In genomic region chr9:111872886-111873285, GRCh38 we compare ENCODE assay signal across 1 cellular context.
A peak's percentile ranks its signal among the peaks of the same experiment; 100 is the strongest.
TF ChIP-seq lines count a peak whose summit lies in the region.

No MANE protein-coding gene starts in this region.

TF ChIP-seq in K562, 482 proteins besides CTCF, POLR2A, EP300 and RAD21 (continued from another document and continues in another):
- TF ChIP-seq E2F5 (CRISPR knock-in tag; IDR thresholded peaks at IDR 0.05) (no peak), JUND (IDR thresholded peaks at IDR 0.05; ENCODE audit: borderline replicate concordance, low read depth, low read length) (peak; percentile 2; the same call in 1 of the 2 replicates), JUND (tag; IDR thresholded peaks at IDR 0.05; ENCODE audit: borderline replicate concordance, low read depth, low read length) (no peak), MEIS2 (IDR thresholded peaks at IDR 0.05; ENCODE audit: partially characterized antibody) (peak; percentile 61), RCOR1 (IDR thresholded peaks at IDR 0.05; ENCODE audit: borderline replicate concordance in 1 of 2, low read depth in 2 of 2, low read length in 2 of 2) (peak in 1 of 2 experiments; percentile 49; a peak in 1 of 4 replicates), ATF4 (CRISPR knock-in tag; IDR thresholded peaks at IDR 0.05) (no peak), ZBTB34 (CRISPR knock-in tag; IDR thresholded peaks at IDR 0.05) (no peak), BHLHE40 (IDR thresholded peaks at IDR 0.05; ENCODE audit: low read length) (no peak), ARID1B (IDR thresholded peaks at IDR 0.05) (peak; percentile 50), GMEB1 (CRISPR knock-in tag; IDR thresholded peaks at IDR 0.05) (no peak), HEY1 (CRISPR knock-in tag; IDR thresholded peaks at IDR 0.05; ENCODE audit: borderline replicate concordance) (no peak), TARDBP (IDR thresholded peaks at IDR 0.05) (no peak), TCF7 (IDR thresholded peaks at IDR 0.05; ENCODE audit: borderline replicate concordance) (no peak), ZFX (CRISPR knock-in tag; IDR thresholded peaks at IDR 0.05) (no peak), ZNF239 (CRISPR knock-in tag; IDR thresholded peaks at IDR 0.05) (no peak), TEAD4 (IDR thresholded peaks at IDR 0.05; ENCODE audit: low read length) (0 out of 2 replicates have a peak, but pooled peaks have one; percentile 35), TEAD4 (CRISPR knock-in tag; IDR thresholded peaks at IDR 0.05; ENCODE audit: borderline replicate concordance) (no peak), MAFF (IDR thresholded peaks at IDR 0.05; ENCODE audit: low read length) (no peak), ZNF76 (CRISPR knock-in tag; IDR thresholded peaks at IDR 0.05; ENCODE audit: borderline replicate concordance) (no peak), CHAMP1 (IDR thresholded peaks at IDR 0.05) (peak; percentile 46; the same call in 1 of the 2 replicates), RAD51 (IDR thresholded peaks at IDR 0.05; ENCODE audit: borderline replicate concordance, low read depth) (peak; percentile 61), SMARCC2 (IDR thresholded peaks at IDR 0.05; ENCODE audit: low read depth) (no peak), MITF (IDR thresholded peaks at IDR 0.05) (no peak), THAP12 (CRISPR knock-in tag; IDR thresholded peaks at IDR 0.05) (no peak), ZBTB5 (IDR thresholded peaks at IDR 0.05) (no peak), ETS2 (tag; IDR thresholded peaks at IDR 0.05; ENCODE audit: borderline replicate concordance, poor library complexity, severe bottlenecking) (no peak), GTF2A2 (tag; IDR thresholded peaks at IDR 0.05) (no peak), HMBOX1 (IDR thresholded peaks at IDR 0.05) (no peak), TFE3 (CRISPR knock-in tag; IDR thresholded peaks at IDR 0.05) (peak; percentile 66), SOX6 (IDR thresholded peaks at IDR 0.05) (no peak), MYC (IDR thresholded peaks at IDR 0.05; ENCODE audit: low read depth, low read length) (no peak), MYC (CRISPR knock-in tag; IDR thresholded peaks at IDR 0.05; ENCODE audit: borderline replicate concordance, low read depth) (no peak), TRIM24 (IDR thresholded peaks at IDR 0.05) (peak in 1 of 2 experiments; percentile 52; a peak in 1 of 4 replicates), ZNF639 (CRISPR knock-in tag; conservative IDR thresholded peaks at IDR 0.05 in 1 of 2, IDR thresholded peaks at IDR 0.05 in 1 of 2) (no peak), ZKSCAN3 (CRISPR knock-in tag; IDR thresholded peaks at IDR 0.05) (no peak)
